24 cellular contexts compared by ENCODE assay signal in the genomic region with DNA sequence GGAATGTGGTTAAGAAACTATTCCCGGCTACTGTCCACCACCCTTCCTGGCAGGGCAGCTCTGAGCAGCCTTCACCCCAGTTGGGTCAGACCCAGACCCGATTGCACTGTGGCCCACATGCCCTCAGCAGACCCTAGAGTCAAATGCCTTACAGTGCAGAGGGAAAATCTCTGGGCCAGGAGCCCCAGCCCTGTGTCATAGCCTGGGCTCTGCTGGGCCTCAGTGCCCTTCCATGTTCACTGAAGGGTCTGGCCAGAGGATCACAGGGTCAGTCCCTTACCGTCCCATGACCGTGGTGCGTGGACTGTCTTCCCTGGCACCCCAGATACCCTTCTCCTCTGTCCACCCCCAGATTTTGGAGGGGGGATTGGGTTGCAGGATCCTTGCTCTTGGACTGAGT.
DNase-seq lines count a peak whose midpoint lies in the region; ATAC-seq and TF ChIP-seq lines count a peak whose summit lies in the region.
"Had no signal": no experiment of that assay in that cellular context is flagged by ENCODE, and none has a peak within 500 bp of the region (broad histone marks: within the 10 kb centered on the region; RNA-seq: fewer than 3 reads in every experiment).

No MANE protein-coding gene starts in this region.

- H3K27me3 Mint-ChIP-seq in activated T-cell treated with anti-CD3 and anti-CD28 coated beads, Interleukin-2, amount 50 U/mL, for 24 hours, result no peaks in the 10 kb centered on the region
- H3K27me3 Mint-ChIP-seq in activated T-cell treated with anti-CD3 and anti-CD28 coated beads, Interleukin-2, amount 50 U/mL, for 4 hours (ENCODE audit: low read depth), result no peaks in the 10 kb centered on the region
- no peaks in the 10 kb centered on the region for H3K27me3 Mint-ChIP-seq in activated T-cell treated with anti-CD3 and anti-CD28 coated beads, Interleukin-2, amount 50 U/mL, for 72 hours (ENCODE audit: low read depth)
- H3K27me3 Mint-ChIP-seq: activated naive CD8-positive, alpha-beta T cell; B cell; naive B cell had no signal

- H3K27ac Mint-ChIP-seq in activated T-cell treated with anti-CD3 and anti-CD28 coated beads, Interleukin-2, amount 50 U/mL, for 24 hours, result no peak overlapping the region
- no peak overlapping the region for H3K27ac Mint-ChIP-seq in activated T-cell treated with anti-CD3 and anti-CD28 coated beads, Interleukin-2, amount 50 U/mL, for 72 hours
- H3K27ac Mint-ChIP-seq: activated naive CD8-positive, alpha-beta T cell; B cell; naive B cell had no signal

- peak; percentile 5 for DNase-seq in activated T-cell treated with anti-CD3 and anti-CD28 coated beads, Interleukin-2, amount 50 U/mL, for 24 hours
- DNase-seq in activated T-cell treated with anti-CD3 and anti-CD28 coated beads, Interleukin-2, amount 50 U/mL, for 4 hours, result no peak
- DNase-seq in esophagus muscularis mucosa (ENCODE audit: extremely low spot score) (peak; percentile 90), ovary (peak in 3 of 5 donors; percentile 4 to 16 (median 5)), vagina (ENCODE audit: extremely low spot score in 2 of 2) (peak; percentile 46 to 77), esophagus squamous epithelium (lab: John Stamatoyannopoulos, UW) (no peak)
- DNase-seq in activated T-cell treated with anti-CD3 and anti-CD28 coated beads, Interleukin-2, amount 50 U/mL, for 72 hours, result no peak
- DNase-seq: Caco-2; cerebellar nuclear complex; effector memory CD4-positive, alpha-beta T cell; kidney glomerular epithelial cell; naive B cell; NCI-H1048; NCI-H1930; NCI-H226; NCI-H774; OCI-M1; SHP77 treated with DMSO at 0.1 percent for 48 hours; SW 1271 had no signal

- no peaks in the 10 kb centered on the region for H3K36me3 Mint-ChIP-seq in activated T-cell treated with anti-CD3 and anti-CD28 coated beads, Interleukin-2, amount 50 U/mL, for 24 hours (ENCODE audit: low read depth)
- no peaks in the 10 kb centered on the region for H3K36me3 Mint-ChIP-seq in activated T-cell treated with anti-CD3 and anti-CD28 coated beads, Interleukin-2, amount 50 U/mL, for 4 hours (ENCODE audit: insufficient read depth)
- H3K36me3 Mint-ChIP-seq in activated T-cell treated with anti-CD3 and anti-CD28 coated beads, Interleukin-2, amount 50 U/mL, for 72 hours (ENCODE audit: insufficient read depth in 2 of 2), result no peaks in the 10 kb centered on the region
- H3K36me3 Mint-ChIP-seq: activated naive CD8-positive, alpha-beta T cell; naive B cell had no signal

- intact Hi-C loops in esophagus muscularis mucosa (cut with DNase I) (no loop called here), ovary (cut with DNase I) (no loop called here), vagina (cut with DNase I) (no loop called here), esophagus squamous epithelium (cut with DNase I) (no loop called here)

- H3K4me3 ChIP-seq in esophagus muscularis mucosa (no peak overlapping the region), ovary (no peak overlapping the region), vagina (no peak overlapping the region), esophagus squamous epithelium (no peak overlapping the region)
- H3K4me3 ChIP-seq: gastroesophageal sphincter, pancreas had no signal

- no peaks in the 10 kb centered on the region for H3K4me1 ChIP-seq in esophagus muscularis mucosa
- H3K4me1 ChIP-seq in ovary (ENCODE audit: insufficient read depth), result no peaks in the 10 kb centered on the region
- no peaks in the 10 kb centered on the region for H3K4me1 ChIP-seq in vagina
- no peaks in the 10 kb centered on the region for H3K4me1 ChIP-seq in esophagus squamous epithelium
- H3K4me1 ChIP-seq: Caco-2, gastroesophageal sphincter, pancreas had no signal

- TF ChIP-seq CTCF in esophagus muscularis mucosa (IDR thresholded peaks at IDR 0.05), result no peak
- TF ChIP-seq CTCF in ovary (IDR thresholded peaks at IDR 0.05), result no peak
- no peak for TF ChIP-seq CTCF in vagina (IDR thresholded peaks at IDR 0.05)
- no peak for TF ChIP-seq CTCF in esophagus squamous epithelium (IDR thresholded peaks at IDR 0.05)

- TF ChIP-seq POLR2A in esophagus muscularis mucosa (IDR thresholded peaks at IDR 0.05; ENCODE audit: low read depth) (no peak), ovary (IDR thresholded peaks at IDR 0.05) (no peak), vagina (IDR thresholded peaks at IDR 0.05) (no peak), esophagus squamous epithelium (IDR thresholded peaks at IDR 0.05) (no peak)

- TF ChIP-seq EP300 in esophagus muscularis mucosa (IDR thresholded peaks at IDR 0.05), result no peak
- TF ChIP-seq EP300 in ovary (IDR thresholded peaks at IDR 0.05), result no peak

- H3K9me3 ChIP-seq in esophagus muscularis mucosa (peaks cover 0 to 16% (median 6%) of the 10 kb centered on the region in 4 donors), ovary (no peaks in the 10 kb centered on the region), vagina (no peaks in the 10 kb centered on the region), esophagus squamous epithelium (peaks cover 0 to 11% (median 0%) of the 10 kb centered on the region in 3 donors)
- H3K9me3 ChIP-seq: pancreas had no signal

- H3K4me1 Mint-ChIP-seq in activated T-cell treated with anti-CD3 and anti-CD28 coated beads, Interleukin-2, amount 50 U/mL, for 24 hours (ENCODE audit: low read depth), result no peaks in the 10 kb centered on the region
- H3K4me1 Mint-ChIP-seq in activated T-cell treated with anti-CD3 and anti-CD28 coated beads, Interleukin-2, amount 50 U/mL, for 4 hours (ENCODE audit: low read depth), result no peaks in the 10 kb centered on the region
- H3K4me1 Mint-ChIP-seq in activated T-cell treated with anti-CD3 and anti-CD28 coated beads, Interleukin-2, amount 50 U/mL, for 72 hours (ENCODE audit: low read depth), result no peaks in the 10 kb centered on the region

- no peak overlapping the region for H3K4me3 Mint-ChIP-seq in activated T-cell treated with anti-CD3 and anti-CD28 coated beads, Interleukin-2, amount 50 U/mL, for 24 hours
- no peak overlapping the region for H3K4me3 Mint-ChIP-seq in activated T-cell treated with anti-CD3 and anti-CD28 coated beads, Interleukin-2, amount 50 U/mL, for 4 hours
- no peak overlapping the region for H3K4me3 Mint-ChIP-seq in activated T-cell treated with anti-CD3 and anti-CD28 coated beads, Interleukin-2, amount 50 U/mL, for 72 hours
- H3K4me3 Mint-ChIP-seq: activated naive CD8-positive, alpha-beta T cell; B cell; naive B cell had no signal

- H3K27ac ChIP-seq in esophagus muscularis mucosa (replicated peaks in 1 of 4) (no peak overlapping the region), ovary (no peak overlapping the region), vagina (no peak overlapping the region), esophagus squamous epithelium (no peak overlapping the region)
- H3K27ac ChIP-seq: gastroesophageal sphincter, pancreas had no signal

- no peak for ATAC-seq in activated T-cell treated with anti-CD3 and anti-CD28 coated beads, Interleukin-2, amount 50 U/mL, for 4 hours
- ATAC-seq in GM18873 (IDR thresholded peaks at IDR 0.05; ENCODE audit: low FRiP score, unreplicated experiment), result no peak
- ATAC-seq in activated T-cell treated with anti-CD3 and anti-CD28 coated beads, Interleukin-2, amount 50 U/mL, for 72 hours (replicated peaks in 1 of 2), result no peak
- ATAC-seq: gastroesophageal sphincter had no signal

- H3K27me3 ChIP-seq in esophagus muscularis mucosa (no peaks in the 10 kb centered on the region), ovary (no peaks in the 10 kb centered on the region), vagina (no peaks in the 10 kb centered on the region), esophagus squamous epithelium (no peaks in the 10 kb centered on the region)
- H3K27me3 ChIP-seq: gastroesophageal sphincter, pancreas had no signal

- H3K36me3 ChIP-seq in esophagus muscularis mucosa, result no peaks in the 10 kb centered on the region
- no peaks in the 10 kb centered on the region for H3K36me3 ChIP-seq in ovary
- H3K36me3 ChIP-seq in vagina, result no peaks in the 10 kb centered on the region
- H3K36me3 ChIP-seq in esophagus squamous epithelium, result no peaks in the 10 kb centered on the region
- H3K36me3 ChIP-seq: gastroesophageal sphincter, pancreas had no signal

- H3K9me3 Mint-ChIP-seq in activated T-cell treated with anti-CD3 and anti-CD28 coated beads, Interleukin-2, amount 50 U/mL, for 24 hours, result peaks cover 3% of the 10 kb centered on the region
- peaks cover 5% of the 10 kb centered on the region for H3K9me3 Mint-ChIP-seq in activated T-cell treated with anti-CD3 and anti-CD28 coated beads, Interleukin-2, amount 50 U/mL, for 4 hours
- peaks cover 0 to 3% of the 10 kb centered on the region in 2 donors for H3K9me3 Mint-ChIP-seq in activated T-cell treated with anti-CD3 and anti-CD28 coated beads, Interleukin-2, amount 50 U/mL, for 72 hours

- WGBS in esophagus muscularis mucosa, result 77% methylated on average over 5 of the region's 5 CpGs
- 65 to 80% (median 70%) methylated on average over 5 of the region's 5 CpGs for WGBS in ovary, 3 donors
- WGBS in esophagus squamous epithelium, 2 donors, result 42 to 73% methylated on average over 2 to 4 of the region's 5 CpGs

Comparison
In these comparisons a context has a peak if more than half of its experiments do, and no peak if none do; other contexts are left out.
1. DNase-seq: peak in activated T-cell treated with anti-CD3 and anti-CD28 coated beads, Interleukin-2, amount 50 U/mL, for 24 hours (single experiment), esophagus muscularis mucosa (single experiment), ovary (3 of 5) and vagina (2 of 2); none in activated T-cell treated with anti-CD3 and anti-CD28 coated beads, Interleukin-2, amount 50 U/mL, for 4 hours (single experiment), activated T-cell treated with anti-CD3 and anti-CD28 coated beads, Interleukin-2, amount 50 U/mL, for 72 hours (0 of 2) and esophagus squamous epithelium (single experiment).